In the genomic region with DNA sequence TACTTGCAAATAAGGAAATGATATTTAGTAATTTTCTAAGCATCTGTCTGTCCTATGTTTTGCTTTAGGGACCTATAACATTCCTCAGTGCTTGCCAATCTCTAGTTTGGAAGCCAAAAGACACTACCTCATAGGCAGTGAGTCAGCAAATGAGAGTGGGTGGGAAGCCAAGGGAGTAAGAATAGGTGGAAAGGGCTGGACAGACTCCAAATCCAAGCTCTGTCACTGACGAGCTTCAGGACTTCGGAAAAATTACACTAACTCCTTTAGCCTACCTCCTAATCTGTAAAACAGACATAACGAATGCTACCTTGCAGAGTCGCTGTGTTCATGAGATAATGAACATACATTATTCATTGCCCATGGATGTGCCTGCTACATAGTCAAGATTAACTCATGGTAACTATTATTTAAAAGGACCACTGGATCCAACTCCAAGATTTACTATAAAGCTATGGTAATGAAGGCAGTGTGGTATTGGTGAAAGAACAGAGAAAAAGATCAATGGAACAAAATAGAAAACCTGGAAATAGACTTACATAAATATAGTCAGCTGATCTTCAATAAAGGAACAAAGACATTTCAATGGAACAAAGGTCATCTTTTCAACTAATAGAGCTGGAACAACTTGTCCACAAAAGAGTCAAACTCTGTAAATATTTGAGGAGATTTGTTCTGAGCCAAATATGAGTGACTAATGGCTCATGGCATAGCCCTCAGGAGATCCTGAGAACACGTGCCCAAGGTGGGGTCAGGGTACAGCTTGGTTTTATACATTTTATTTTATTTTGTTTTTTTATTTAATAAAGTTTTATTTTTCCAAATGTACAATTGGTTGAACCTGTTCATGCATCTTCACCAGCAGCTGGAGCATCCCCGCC, we compare ENCODE assay signal across 8 cellular contexts.
DNase-seq lines count a peak whose midpoint lies in the region; TF ChIP-seq lines count a peak whose summit lies in the region.

No MANE protein-coding gene starts in this region.

- H3K27me3 ChIP-seq in BJ (ENCODE audit: control insufficient read depth, insufficient read depth, low read length) (no peaks in the 10 kb centered on the region), neural cell (ENCODE audit: insufficient read depth, low read depth, low read length) (no peaks in the 10 kb centered on the region), spleen (replicated peaks in 1 of 7) (peaks cover 0 to 61% (median 6%) of the 10 kb centered on the region in 7 donors)

- no peaks in the 10 kb centered on the region for H3F3A ChIP-seq in neural cell (ENCODE audit: insufficient read depth, low read length, poor library complexity, severe bottlenecking)

- no peak overlapping the region for H3K4me2 ChIP-seq in neural cell (ENCODE audit: low read length)

- no peaks in the 10 kb centered on the region for H3K79me2 ChIP-seq in neural cell (replicated peaks; ENCODE audit: insufficient read depth, low read length)

- WGBS in spleen, 5 donors, result 84 to 91% (median 89%) methylated on average over 6 of the region's 6 CpGs

- no peak for TF ChIP-seq POLR2A in spleen (IDR thresholded peaks at IDR 0.05)

- TF ChIP-seq CTCF in BJ (IDR thresholded peaks at IDR 0.05; ENCODE audit: insufficient read depth, low read depth, low read length), result no peak
- no peak for TF ChIP-seq CTCF in neural cell (IDR thresholded peaks at IDR 0.05; ENCODE audit: poor library complexity, severe bottlenecking)
- TF ChIP-seq CTCF in spleen (IDR thresholded peaks at IDR 0.05 in 8 of 11, conservative IDR thresholded peaks at IDR 0.05 in 3 of 11), result no peak

- DNase-seq in BJ (ENCODE audit: low read depth) (peak; percentile 98), NCI-H460 (ENCODE audit: extremely low read depth, low read depth) (peak; percentile 56), epithelial cell of prostate (ENCODE audit: low read depth, low spot score) (peak; percentile 80), OCI-M2 (lab: John Stamatoyannopoulos, UW; ENCODE audit: unreplicated experiment) (no peak), GF-D8 (lab: John Stamatoyannopoulos, UW) (no peak), spleen (no peak), KG1 (lab: John Stamatoyannopoulos, UW) (no peak)

- H3K36me3 ChIP-seq in BJ (ENCODE audit: control insufficient read depth, insufficient read depth, low read length) (no peaks in the 10 kb centered on the region), neural cell (ENCODE audit: insufficient read depth, low read length) (no peaks in the 10 kb centered on the region), spleen (no peaks in the 10 kb centered on the region)

- intact Hi-C loops in spleen (cut with DNase I; ENCODE audit: low total_unique reads), result no loop called here

- H2AFZ ChIP-seq in neural cell (ENCODE audit: low read depth, low read length), result no peak overlapping the region

- no peak for TF ChIP-seq RAD21 in neural cell (conservative IDR thresholded peaks at IDR 0.05)

- no peaks in the 10 kb centered on the region for H3K9me2 ChIP-seq in neural cell (ENCODE audit: insufficient read depth, low read length)

- peak overlapping the region; percentile 22 for H3K9ac ChIP-seq in neural cell (ENCODE audit: low read length)

- TF ChIP-seq EP300 in neural cell (conservative IDR thresholded peaks at IDR 0.05; ENCODE audit: poor library complexity, severe bottlenecking), result no peak

- H3K9me3 ChIP-seq in neural cell (ENCODE audit: low read length) (no peaks in the 10 kb centered on the region), spleen (no peaks in the 10 kb centered on the region)

- H4K20me1 ChIP-seq in neural cell (ENCODE audit: insufficient read depth), result no peaks in the 10 kb centered on the region

- POLR2A ChIA-PET in BJ (lab: Charles Lee), result interaction anchor here (0.6 to 1.5 kb wide), 3 partner anchors 17 to 698 kb away, joined by 4 to 12 read pairs (median 6); no protein-coding TSS in a partner anchor

- H3K4me3 ChIP-seq in BJ (ENCODE audit: low read depth, low read length) (no peak overlapping the region), neural cell (ENCODE audit: low read length) (no peak overlapping the region), spleen (no peak overlapping the region)

- H3K27ac ChIP-seq in epithelial cell of prostate (peak overlapping the region; percentile 72), neural cell (ENCODE audit: low read length) (peak overlapping the region; percentile 70), spleen (no peak overlapping the region)

- peaks cover 0 to 7% (median 0%) of the 10 kb centered on the region in 6 donors for H3K4me1 ChIP-seq in spleen

- CTCF ChIA-PET in BJ (lab: Yijun Ruan, JAX), result interaction anchor here (1.0 to 4.8 kb wide), 11 partner anchors 16 to 180 kb away, joined by 3 to 34 read pairs (median 4); a partner anchor contains a TSS

TF ChIP-seq in neural cell, 6 proteins besides CTCF, POLR2A, EP300 and RAD21:
- no peak for TF ChIP-seq TAF1 (IDR thresholded peaks at IDR 0.05; ENCODE audit: low read depth)
- TF ChIP-seq SMC3 (conservative IDR thresholded peaks at IDR 0.05; ENCODE audit: poor library complexity), result no peak
- TF ChIP-seq EZH2 (IDR thresholded peaks at IDR 0.05; ENCODE audit: borderline replicate concordance, insufficient read depth, low read length, poor library complexity, severe bottlenecking), result no peak
- TF ChIP-seq MXI1 (conservative IDR thresholded peaks at IDR 0.05; ENCODE audit: poor library complexity, severe bottlenecking), result no peak
- TF ChIP-seq, protein P1, sequence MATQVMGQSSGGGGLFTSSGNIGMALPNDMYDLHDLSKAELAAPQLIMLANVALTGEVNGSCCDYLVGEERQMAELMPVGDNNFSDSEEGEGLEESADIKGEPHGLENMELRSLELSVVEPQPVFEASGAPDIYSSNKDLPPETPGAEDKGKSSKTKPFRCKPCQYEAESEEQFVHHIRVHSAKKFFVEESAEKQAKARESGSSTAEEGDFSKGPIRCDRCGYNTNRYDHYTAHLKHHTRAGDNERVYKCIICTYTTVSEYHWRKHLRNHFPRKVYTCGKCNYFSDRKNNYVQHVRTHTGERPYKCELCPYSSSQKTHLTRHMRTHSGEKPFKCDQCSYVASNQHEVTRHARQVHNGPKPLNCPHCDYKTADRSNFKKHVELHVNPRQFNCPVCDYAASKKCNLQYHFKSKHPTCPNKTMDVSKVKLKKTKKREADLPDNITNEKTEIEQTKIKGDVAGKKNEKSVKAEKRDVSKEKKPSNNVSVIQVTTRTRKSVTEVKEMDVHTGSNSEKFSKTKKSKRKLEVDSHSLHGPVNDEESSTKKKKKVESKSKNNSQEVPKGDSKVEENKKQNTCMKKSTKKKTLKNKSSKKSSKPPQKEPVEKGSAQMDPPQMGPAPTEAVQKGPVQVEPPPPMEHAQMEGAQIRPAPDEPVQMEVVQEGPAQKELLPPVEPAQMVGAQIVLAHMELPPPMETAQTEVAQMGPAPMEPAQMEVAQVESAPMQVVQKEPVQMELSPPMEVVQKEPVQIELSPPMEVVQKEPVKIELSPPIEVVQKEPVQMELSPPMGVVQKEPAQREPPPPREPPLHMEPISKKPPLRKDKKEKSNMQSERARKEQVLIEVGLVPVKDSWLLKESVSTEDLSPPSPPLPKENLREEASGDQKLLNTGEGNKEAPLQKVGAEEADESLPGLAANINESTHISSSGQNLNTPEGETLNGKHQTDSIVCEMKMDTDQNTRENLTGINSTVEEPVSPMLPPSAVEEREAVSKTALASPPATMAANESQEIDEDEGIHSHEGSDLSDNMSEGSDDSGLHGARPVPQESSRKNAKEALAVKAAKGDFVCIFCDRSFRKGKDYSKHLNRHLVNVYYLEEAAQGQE (IDR thresholded peaks at IDR 0.05; ENCODE audit: borderline replicate concordance), result no peak
- no peak for TF ChIP-seq POLR2AphosphoS5 (IDR thresholded peaks at IDR 0.05)

Comparison
In these comparisons a context has a peak if more than half of its experiments do, and no peak if none do; other contexts are left out.
1. DNase-seq: peak in BJ (single experiment), NCI-H460 (single experiment) and epithelial cell of prostate (single experiment); none in OCI-M2 (single experiment), GF-D8 (single experiment), spleen (single experiment) and KG1 (single experiment).
2. H3K27ac ChIP-seq: peak in epithelial cell of prostate (single experiment) and neural cell (single experiment); none in spleen (0 of 8).